ENCODE assay signal across 1 cellular context in the genomic region with DNA sequence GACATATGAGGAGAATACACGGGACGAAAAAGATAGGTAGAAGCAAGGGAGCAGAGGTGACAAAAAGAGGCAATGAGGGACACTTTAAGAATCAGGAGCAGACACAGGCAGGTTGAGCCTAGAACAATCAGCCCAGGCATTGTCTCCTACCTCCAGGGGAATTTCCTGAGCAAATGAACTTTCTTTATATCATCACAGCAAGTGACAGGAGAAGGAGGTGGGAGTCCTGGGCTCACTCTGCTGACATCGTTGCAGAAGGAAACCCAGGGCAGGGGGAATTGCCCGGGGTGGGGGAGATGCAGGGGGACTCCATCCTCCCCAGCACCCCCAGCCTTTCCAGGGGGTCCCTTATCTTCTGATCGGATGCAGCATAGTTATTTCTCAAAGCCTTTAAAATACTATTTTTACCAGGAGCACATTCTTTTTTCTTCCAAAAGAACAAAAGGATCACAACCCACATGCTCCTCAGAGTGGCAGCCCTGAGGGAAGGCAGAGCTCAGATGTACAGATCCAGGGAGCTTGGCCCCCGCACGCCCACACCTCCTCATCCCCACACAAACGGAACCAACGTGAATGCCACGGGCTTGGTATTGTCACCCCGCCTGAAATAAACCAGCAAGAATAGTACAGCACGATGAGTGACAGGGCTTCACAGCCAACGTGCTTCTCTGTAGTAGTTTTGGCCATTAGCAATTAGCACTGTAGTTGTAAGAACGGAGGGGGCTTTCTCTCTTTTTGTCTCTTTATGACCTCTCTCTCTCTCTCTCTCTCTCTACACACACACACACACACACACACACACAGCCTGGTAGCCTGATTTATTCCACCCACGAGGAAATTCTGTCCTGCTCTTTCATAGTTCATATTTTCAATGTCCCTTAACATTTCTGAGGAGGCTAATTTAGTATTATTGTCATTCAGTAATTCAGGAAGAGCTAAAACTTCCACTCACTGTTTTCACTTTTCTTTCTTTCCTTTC.
TF ChIP-seq lines count a peak whose summit lies in the region.

No MANE protein-coding gene starts in this region.

TF ChIP-seq in IMR-90, 13 proteins besides CTCF, POLR2A, EP300 and RAD21:
- TF ChIP-seq BHLHE40 (IDR thresholded peaks at IDR 0.05; ENCODE audit: low read depth, low read length) (no peak), SMC3 (IDR thresholded peaks at IDR 0.05; ENCODE audit: low read depth, low read length) (no peak), MAFK (IDR thresholded peaks at IDR 0.05; ENCODE audit: low read depth, low read length) (no peak), FOS (IDR thresholded peaks at IDR 0.05; ENCODE audit: low read depth, low read length) (no peak), NFE2L2 (IDR thresholded peaks at IDR 0.05; ENCODE audit: low read depth, low read length) (no peak), MXI1 (IDR thresholded peaks at IDR 0.05; ENCODE audit: borderline replicate concordance, low read depth, low read length) (no peak), RFX5 (IDR thresholded peaks at IDR 0.05; ENCODE audit: low read depth, low read length) (no peak)
- TF ChIP-seq, protein P1, sequence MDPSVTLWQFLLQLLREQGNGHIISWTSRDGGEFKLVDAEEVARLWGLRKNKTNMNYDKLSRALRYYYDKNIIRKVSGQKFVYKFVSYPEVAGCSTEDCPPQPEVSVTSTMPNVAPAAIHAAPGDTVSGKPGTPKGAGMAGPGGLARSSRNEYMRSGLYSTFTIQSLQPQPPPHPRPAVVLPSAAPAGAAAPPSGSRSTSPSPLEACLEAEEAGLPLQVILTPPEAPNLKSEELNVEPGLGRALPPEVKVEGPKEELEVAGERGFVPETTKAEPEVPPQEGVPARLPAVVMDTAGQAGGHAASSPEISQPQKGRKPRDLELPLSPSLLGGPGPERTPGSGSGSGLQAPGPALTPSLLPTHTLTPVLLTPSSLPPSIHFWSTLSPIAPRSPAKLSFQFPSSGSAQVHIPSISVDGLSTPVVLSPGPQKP (IDR thresholded peaks at IDR 0.05; ENCODE audit: borderline replicate concordance, low read depth, low read length) = no peak
- TF ChIP-seq, protein P2, sequence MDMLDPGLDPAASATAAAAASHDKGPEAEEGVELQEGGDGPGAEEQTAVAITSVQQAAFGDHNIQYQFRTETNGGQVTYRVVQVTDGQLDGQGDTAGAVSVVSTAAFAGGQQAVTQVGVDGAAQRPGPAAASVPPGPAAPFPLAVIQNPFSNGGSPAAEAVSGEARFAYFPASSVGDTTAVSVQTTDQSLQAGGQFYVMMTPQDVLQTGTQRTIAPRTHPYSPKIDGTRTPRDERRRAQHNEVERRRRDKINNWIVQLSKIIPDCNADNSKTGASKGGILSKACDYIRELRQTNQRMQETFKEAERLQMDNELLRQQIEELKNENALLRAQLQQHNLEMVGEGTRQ (IDR thresholded peaks at IDR 0.05; ENCODE audit: low read depth, low read length) = no peak
TF ChIP-seq in IMR-90: peak in this region for 0.
